Comparison of ENCODE assay signal across 32 cellular contexts in genomic region chr20:43973231-43973630, GRCh38. TPM values are rescaled to one million over a fixed set of nuclear protein-coding genes. Genes with fewer than 3 reads are reported as not detected.
"Had no signal": no experiment of that assay in that cellular context is flagged by ENCODE, and none has a peak within 500 bp of the region (broad histone marks: within the 10 kb centered on the region; RNA-seq: fewer than 3 reads in every experiment).

No MANE protein-coding gene starts in this region.

- H3K27ac Mint-ChIP-seq: activated CD4-positive, alpha-beta memory T cell treated with anti-CD3 and anti-CD28 coated beads, Interleukin-2, amount 10 ng/mL, durations not matched to agents 7 days and 5 days; activated CD8-positive, alpha-beta memory T cell treated with anti-CD3 and anti-CD28 coated beads, Interleukin-2, amount 10 ng/mL, durations not matched to agents 7 days and 5 days; activated naive CD4-positive, alpha-beta T cell treated with anti-CD3 and anti-CD28 coated beads, Interleukin-2, amount 10 ng/mL, durations not matched to agents 7 days and 5 days; activated naive CD8-positive, alpha-beta T cell treated with anti-CD3 and anti-CD28 coated beads, Interleukin-2, amount 10 ng/mL, durations not matched to agents 7 days and 5 days; activated T-helper 2 cell treated with anti-CD3 and anti-CD28 coated beads, Interferon-gamma antibody, Interleukin-2, Interleukin-4, amounts not matched to agents 10 μg/mL and 5 μg/mL and 100 μg/mL, durations not matched to agents 14 hours and 24 hours and 36 hours had no signal

- H3K9me3 Mint-ChIP-seq: central memory CD8-positive, alpha-beta T cell had no signal

- ATAC-seq: activated CD8-positive, alpha-beta memory T cell treated with anti-CD3 and anti-CD28 coated beads, Interleukin-2, amount 10 ng/mL, durations not matched to agents 7 days and 5 days; K562; PC-3 had no signal

- H3K36me3 ChIP-seq: ascending aorta, cardiac muscle cell, WERI-Rb-1 had no signal

- H3K27ac ChIP-seq: ascending aorta, cardiac muscle cell, RWPE1, WERI-Rb-1 had no signal

- H3K4me1 Mint-ChIP-seq: central memory CD8-positive, alpha-beta T cell had no signal

- H3K4me1 ChIP-seq: ascending aorta had no signal

- H3K27me3 ChIP-seq: ascending aorta, cardiac muscle cell had no signal

- DNase-seq: activated CD4-positive, alpha-beta memory T cell treated with anti-CD3 and anti-CD28 coated beads, Interleukin-2, amount 10 ng/mL, durations not matched to agents 7 days and 5 days; activated CD4-positive, alpha-beta T cell treated with anti-CD3 and anti-CD28 coated beads for 1 hour; activated CD4-positive, alpha-beta T cell treated with anti-CD3 and anti-CD28 coated beads for 48 hours; activated CD4-positive, CD25-positive, alpha-beta regulatory T cell; activated CD8-positive, alpha-beta memory T cell treated with anti-CD3 and anti-CD28 coated beads, Interleukin-2, amount 10 ng/mL, durations not matched to agents 7 days and 5 days; activated CD8-positive, alpha-beta memory T cell treated with anti-CD3 and anti-CD28 coated beads, Interleukin-2, amount 50 U/mL, for 48 hours; activated naive CD4-positive, alpha-beta T cell treated with anti-CD3 and anti-CD28 coated beads, Interleukin-2, amount 10 ng/mL, durations not matched to agents 7 days and 5 days; activated naive CD8-positive, alpha-beta T cell treated with anti-CD3 and anti-CD28 coated beads, Interleukin-2, amount 10 ng/mL, durations not matched to agents 7 days and 5 days; activated T-cell treated with anti-CD3 and anti-CD28 coated beads, Interleukin-2, amount 50 U/mL, for 1 hour; amygdala; NCI-H1048; NCI-H1105 treated with DMSO at 0.1 percent for 48 hours; NCI-H1436; NCI-H1694; NCI-H1930; NCI-H2081 treated with DMSO at 0.1 percent for 48 hours; NCI-H345; NCI-H524 treated with DMSO at 0.1 percent for 48 hours; NK-92 treated with Interleukin-12 subunit alpha and Interleukin-12 subunit beta, amount 100 ng/mL, for 24 hours; PC-3; Right ventricle myocardium superior; SW 1271; T-helper 1 cell; T-helper 2 cell; T-helper 9 cell; WERI-Rb-1 had no signal

- H3K36me3 Mint-ChIP-seq: activated CD8-positive, alpha-beta memory T cell treated with anti-CD3 and anti-CD28 coated beads, Interleukin-2, amount 10 ng/mL, durations not matched to agents 7 days and 5 days; activated naive CD4-positive, alpha-beta T cell treated with anti-CD3 and anti-CD28 coated beads, Interleukin-2, amount 10 ng/mL, durations not matched to agents 7 days and 5 days; activated naive CD8-positive, alpha-beta T cell treated with anti-CD3 and anti-CD28 coated beads, Interleukin-2, amount 10 ng/mL, durations not matched to agents 7 days and 5 days had no signal

- H3K4me3 Mint-ChIP-seq: activated CD4-positive, alpha-beta memory T cell treated with anti-CD3 and anti-CD28 coated beads, Interleukin-2, amount 10 ng/mL, durations not matched to agents 7 days and 5 days; activated CD8-positive, alpha-beta memory T cell treated with anti-CD3 and anti-CD28 coated beads, Interleukin-2, amount 10 ng/mL, durations not matched to agents 7 days and 5 days; activated naive CD4-positive, alpha-beta T cell treated with anti-CD3 and anti-CD28 coated beads, Interleukin-2, amount 10 ng/mL, durations not matched to agents 7 days and 5 days; activated naive CD8-positive, alpha-beta T cell treated with anti-CD3 and anti-CD28 coated beads, Interleukin-2, amount 10 ng/mL, durations not matched to agents 7 days and 5 days; central memory CD8-positive, alpha-beta T cell had no signal

- H3K4me3 ChIP-seq: ascending aorta, cardiac muscle cell, K562 had no signal

- H3K9me3 ChIP-seq: ascending aorta had no signal

RNA-seq across cellular contexts. Expression of gene TOX2, which starts 58.6 kb away (rescaled TPM):
- total RNA-seq: K562 had no signal
- polyA plus RNA-seq: K562 had no signal
